23 cellular contexts compared by ENCODE assay signal in genomic region chr6:106618324-106618723, GRCh38. TPM values are rescaled to one million over a fixed set of nuclear protein-coding genes. Genes with fewer than 3 reads are reported as not detected.
A peak's percentile ranks its signal among the peaks of the same experiment; 100 is the strongest.
DNase-seq lines count a peak whose midpoint lies in the region; ATAC-seq and TF ChIP-seq lines count a peak whose summit lies in the region.
"Had no signal": no experiment of that assay in that cellular context is flagged by ENCODE, and none has a peak within 500 bp of the region (broad histone marks: within the 10 kb centered on the region; RNA-seq: fewer than 3 reads in every experiment).

No MANE protein-coding gene starts in this region.

- H3K9ac ChIP-seq in Karpas-422 (ENCODE audit: low read length) = no peak overlapping the region
- H3K9ac ChIP-seq in SU-DHL-6 (ENCODE audit: low read length) = no peak overlapping the region

- H3K4me2 ChIP-seq in Karpas-422 (ENCODE audit: low read depth, low read length, poor library complexity, severe bottlenecking) (no peak overlapping the region), SU-DHL-6 (ENCODE audit: low read depth, low read length, poor library complexity, severe bottlenecking) (no peak overlapping the region)
- H3K4me2 ChIP-seq: GM23338, PC-9 had no signal

- H3K79me2 ChIP-seq in Karpas-422 (ENCODE audit: low read length) (peaks cover 5% of the 10 kb centered on the region), SU-DHL-6 (ENCODE audit: insufficient read depth, low read length) (no peaks in the 10 kb centered on the region)

- H3K9me2 ChIP-seq in Karpas-422 (replicated peaks; ENCODE audit: insufficient read depth, low read length) = no peaks in the 10 kb centered on the region
- no peaks in the 10 kb centered on the region for H3K9me2 ChIP-seq in SU-DHL-6 (replicated peaks; ENCODE audit: insufficient read depth, low read length)

- ATAC-seq in left colon (peak; percentile 34), GM19397 (IDR thresholded peaks at IDR 0.05; ENCODE audit: unreplicated experiment) (no peak), HG03439 (IDR thresholded peaks at IDR 0.05; ENCODE audit: unreplicated experiment) (no peak)
- ATAC-seq: GM23338, Right ventricle myocardium inferior had no signal

- intact Hi-C loops in left colon (cut with DNase I, micrococcal nuclease) = no loop called here

- H3K27ac ChIP-seq in Karpas-422 (ENCODE audit: low read length) = peak overlapping the region; percentile 85
- H3K27ac ChIP-seq in SU-DHL-6 (ENCODE audit: low read depth, low read length) = peak overlapping the region; percentile 37; the same call in 1 of the 2 replicates
- H3K27ac ChIP-seq: HL-60, PC-9, SJSA1 had no signal

- H3K9me3 ChIP-seq in Karpas-422 (ENCODE audit: low read length) (no peaks in the 10 kb centered on the region; the same call in 1 of the 2 replicates), SU-DHL-6 (ENCODE audit: insufficient read depth, low read length) (no peaks in the 10 kb centered on the region)
- H3K9me3 ChIP-seq: BE2C, SJSA1 had no signal

- H3K4me1 ChIP-seq in Karpas-422 (ENCODE audit: low read length) = peaks cover 55% of the 10 kb centered on the region
- H3K4me1 ChIP-seq: BE2C, SJSA1 had no signal

- no peak overlapping the region for H3K4me3 ChIP-seq in Karpas-422 (ENCODE audit: low read length)
- no peak overlapping the region for H3K4me3 ChIP-seq in SU-DHL-6 (ENCODE audit: insufficient read depth, low read length, poor library complexity, severe bottlenecking)
- H3K4me3 ChIP-seq: GM23338, PC-9, SJSA1 had no signal

- DNase-seq in Karpas-422 (no peak), left colon (no peak), NCI-H1417 treated with DMSO at 0.1 percent for 48 hours (lab: John Stamatoyannopoulos, UW) (no peak), NCI-H345 treated with DMSO at 0.1 percent for 48 hours (lab: John Stamatoyannopoulos, UW; ENCODE audit: unreplicated experiment) (no peak)
- DNase-seq: BE2C, DMS153, HCEC 1CT, NCI-H1105, NCI-H146, NCI-H1930, NCI-H2107, NCI-H446, NCI-H524 treated with DMSO at 0.1 percent for 48 hours, NCI-H774, PC-9, T-helper 1 cell had no signal

- no peak for TF ChIP-seq CTCF in SU-DHL-6 (IDR thresholded peaks at IDR 0.05; ENCODE audit: insufficient read depth, low read length, poor library complexity, severe bottlenecking)

- H3K27me3 ChIP-seq in Karpas-422 (ENCODE audit: low read length) (no peaks in the 10 kb centered on the region), SU-DHL-6 (ENCODE audit: low read length) (no peaks in the 10 kb centered on the region)
- H3K27me3 ChIP-seq: BE2C, SJSA1 had no signal

- H3F3A ChIP-seq in SU-DHL-6 (ENCODE audit: insufficient read depth) = peaks cover 9% of the 10 kb centered on the region; the same call in 1 of the 2 replicates

- peaks cover 37% of the 10 kb centered on the region for H3K36me3 ChIP-seq in Karpas-422 (ENCODE audit: insufficient read depth, low read length)
- peaks cover 28% of the 10 kb centered on the region for H3K36me3 ChIP-seq in SU-DHL-6 (ENCODE audit: low read length)
- H3K36me3 ChIP-seq: BE2C, SJSA1 had no signal

- H2AFZ ChIP-seq in Karpas-422 (ENCODE audit: low read length) = no peak overlapping the region
- H2AFZ ChIP-seq in SU-DHL-6 (ENCODE audit: low read depth, low read length, severe bottlenecking) = no peak overlapping the region
- H2AFZ ChIP-seq: GM23338, PC-9 had no signal

- H4K20me1 ChIP-seq in Karpas-422 (ENCODE audit: insufficient read depth, low read depth, low read length) = no peaks in the 10 kb centered on the region
- H4K20me1 ChIP-seq in SU-DHL-6 (ENCODE audit: low read depth, low read length) = no peaks in the 10 kb centered on the region

RNA-seq across cellular contexts. Expression of gene RTN4IP1, which starts 11.0 kb away (rescaled TPM):
- total RNA-seq in Karpas-422 (2014; rRNA removed; shearing (Covaris generic); ENCODE audit: low replicate concordance) = 14.3 and 17.1 TPM in 2 replicates
- total RNA-seq in left colon = 10 to 100 TPM; 10.2 to 16.9 TPM

RNA-seq across cellular contexts. Expression of gene QRSL1, which starts 11.1 kb away (rescaled TPM):
- total RNA-seq in Karpas-422 (2014; rRNA removed; shearing (Covaris generic); ENCODE audit: low replicate concordance) = 48.1 and 61.4 TPM in 2 replicates
- 10 to 100 TPM; 14.2 to 14.4 TPM for total RNA-seq in left colon
